ENCODE assay signal across 23 cellular contexts in genomic region chr19:306151-306900, GRCh38.
"Had no signal": no experiment of that assay in that cellular context is flagged by ENCODE, and none has a peak within 500 bp of the region (broad histone marks: within the 10 kb centered on the region; RNA-seq: fewer than 3 reads in every experiment).

No MANE protein-coding gene starts in this region.

- H3K27me3 ChIP-seq: ascending aorta, brain microvascular endothelial cell, hepatocyte, neural progenitor cell, pancreas, right lobe of liver had no signal

- H3K4me1 Mint-ChIP-seq: activated T-helper 17 cell treated with anti-CD3 and anti-CD28 coated beads, Interleukin-2, amount 50 U/mL, for 72 hours; neural progenitor cell; stimulated activated effector memory CD8-positive, alpha-beta T cell treated with anti-CD3 and anti-CD28 coated beads, Interleukin-12 subunit alpha, Interleukin-12 subunit beta, amount 100 ng/mL, for 72 hours had no signal

- H3K9me3 ChIP-seq: ascending aorta, pancreas, right lobe of liver, thoracic aorta had no signal

- H3K27ac Mint-ChIP-seq: activated T-helper 17 cell treated with anti-CD3 and anti-CD28 coated beads, Interleukin-2, amount 50 U/mL, for 72 hours; naive B cell; neural progenitor cell; stimulated activated effector memory CD8-positive, alpha-beta T cell treated with anti-CD3 and anti-CD28 coated beads, Interleukin-12 subunit alpha, Interleukin-12 subunit beta, amount 100 ng/mL, for 72 hours; type B pancreatic cell had no signal

- H3K4me1 ChIP-seq: ascending aorta, neural progenitor cell, pancreas, right lobe of liver had no signal

- DNase-seq: activated CD4-positive, alpha-beta T cell treated with anti-CD3 and anti-CD28 coated beads for 1 hour; activated CD4-positive, alpha-beta T cell treated with anti-CD3 and anti-CD28 coated beads, Interleukin-2, amount 50 U/mL, for 1 hour; activated T-cell treated with anti-CD3 and anti-CD28 coated beads, Interleukin-2, amount 50 U/mL, for 1 hour; brain microvascular endothelial cell; central memory CD4-positive, alpha-beta T cell; effector memory CD4-positive, alpha-beta T cell; foreskin melanocyte; naive B cell; right lobe of liver; stimulated activated CD4-positive, alpha-beta T cell treated with anti-CD3 and anti-CD28 coated beads, Interleukin-2, amount 100 ng/mL, for 24 hours; T-helper 1 cell; T-helper 9 cell had no signal

- H3K36me3 Mint-ChIP-seq: activated naive CD4-positive, alpha-beta T cell treated with anti-CD3 and anti-CD28 coated beads, Interleukin-2, amount 50 U/mL, for 72 hours had no signal

- H3K27me3 Mint-ChIP-seq: activated T-helper 17 cell treated with anti-CD3 and anti-CD28 coated beads, Interleukin-2, amount 50 U/mL, for 72 hours; naive B cell; type B pancreatic cell had no signal

- H3K4me3 ChIP-seq: ascending aorta, hepatocyte, lung, neural progenitor cell, pancreas, right lobe of liver, skin epidermis, thoracic aorta had no signal

- H3K4me3 Mint-ChIP-seq: activated T-helper 17 cell treated with anti-CD3 and anti-CD28 coated beads, Interleukin-2, amount 50 U/mL, for 72 hours; naive B cell; neural progenitor cell; stimulated activated effector memory CD8-positive, alpha-beta T cell treated with anti-CD3 and anti-CD28 coated beads, Interleukin-12 subunit alpha, Interleukin-12 subunit beta, amount 100 ng/mL, for 72 hours; type B pancreatic cell had no signal

- H3K9me3 Mint-ChIP-seq: activated naive CD4-positive, alpha-beta T cell treated with anti-CD3 and anti-CD28 coated beads, Interleukin-2, amount 50 U/mL, for 72 hours; activated T-helper 17 cell treated with anti-CD3 and anti-CD28 coated beads, Interleukin-2, amount 50 U/mL, for 72 hours; naive B cell; neural progenitor cell; stimulated activated effector memory CD8-positive, alpha-beta T cell treated with anti-CD3 and anti-CD28 coated beads, Interleukin-12 subunit alpha, Interleukin-12 subunit beta, amount 100 ng/mL, for 72 hours; type B pancreatic cell had no signal

- ATAC-seq: activated T-helper 17 cell treated with anti-CD3 and anti-CD28 coated beads, Interleukin-2, amount 50 U/mL, for 72 hours; pancreas; stimulated activated effector memory CD8-positive, alpha-beta T cell treated with anti-CD3 and anti-CD28 coated beads, Interleukin-12 subunit alpha, Interleukin-12 subunit beta, amount 100 ng/mL, for 72 hours had no signal

- H3K36me3 ChIP-seq: neural progenitor cell had no signal

- H3K27ac ChIP-seq: ascending aorta, brain microvascular endothelial cell, hepatocyte, neural progenitor cell, pancreas, right lobe of liver, skin epidermis, thoracic aorta had no signal
